1 cellular context compared by ENCODE assay signal in genomic region chr1:13825033-13825432, GRCh38.
TF ChIP-seq lines count a peak whose summit lies in the region.

No MANE protein-coding gene starts in this region.

TF ChIP-seq in K562, 482 proteins besides CTCF, POLR2A, EP300 and RAD21 (continued from another document):
- TF ChIP-seq ZBTB11 (CRISPR knock-in tag; IDR thresholded peaks at IDR 0.05) (no peak), MAFK (IDR thresholded peaks at IDR 0.05; ENCODE audit: low read length) (no peak), TCF3 (CRISPR knock-in tag; IDR thresholded peaks at IDR 0.05) (no peak), ZNF324 (CRISPR knock-in tag; IDR thresholded peaks at IDR 0.05) (no peak), ZBTB40 (IDR thresholded peaks at IDR 0.05) (no peak), ZBTB40 (CRISPR knock-in tag; IDR thresholded peaks at IDR 0.05) (no peak), RBM25 (IDR thresholded peaks at IDR 0.05; ENCODE audit: low read depth, low read length, severe bottlenecking) (no peak), ZNF277 (CRISPR knock-in tag; IDR thresholded peaks at IDR 0.05; ENCODE audit: borderline replicate concordance) (no peak), HNRNPLL (IDR thresholded peaks at IDR 0.05; ENCODE audit: low read depth, low read length, poor library complexity, severe bottlenecking) (no peak), ZNF280B (CRISPR knock-in tag; IDR thresholded peaks at IDR 0.05) (no peak)
